In genomic region chr20:63518946-63519764, GRCh38 we compare ENCODE assay signal across 8 cellular contexts. TPM values are rescaled to one million over a fixed set of nuclear protein-coding genes. Genes with fewer than 3 reads are reported as not detected.
DNase-seq lines count a peak whose midpoint lies in the region; ATAC-seq, FAIRE-seq and TF ChIP-seq lines count a peak whose summit lies in the region.

No MANE protein-coding gene starts in this region.

- H3K27ac ChIP-seq in GM23248 (no peak overlapping the region), right atrium auricular region (peak overlapping the region; percentile 93), small intestine (ENCODE audit: low read depth in 1 of 2, low read length in 1 of 2) (no peak overlapping the region)

- H3K4me2 ChIP-seq in GM23248 (ENCODE audit: unreplicated experiment): peak overlapping the region; percentile 79

- peak overlapping the region; percentile 95 for H3K9ac ChIP-seq in GM23248

- 48 to 58% methylated on average over 28 to 41 of the region's 41 CpGs for WGBS in GM23248 (ENCODE audit: low coverage in 1 of 2, low lambda C conversion rate in 2 of 2, missing lambda C conversion rate in 2 of 2), 2 experiments
- WGBS in small intestine, 3 donors: 48 to 61% (median 54%) methylated on average over 39 to 41 of the region's 41 CpGs

- peak overlapping the region; percentile 73 for H3K4me3 Mint-ChIP-seq in activated CD4-positive, alpha-beta memory T cell treated with anti-CD3 and anti-CD28 coated beads, Interleukin-2, amount 10 ng/mL, durations not matched to agents 7 days and 5 days

- intact Hi-C loops in sciatic nerve (cut with DNase I): no loop called here

- H3K4me3 ChIP-seq in GM23248: peak overlapping the region; percentile 83
- H3K4me3 ChIP-seq in right atrium auricular region: peak overlapping the region; percentile 78 to 87
- peak overlapping the region in 1 of 2 donors; percentile 69 for H3K4me3 ChIP-seq in small intestine (ENCODE audit: low read depth in 1 of 2, low read length in 2 of 2)

- H3K27me3 ChIP-seq in GM23248 (replicated peaks; ENCODE audit: insufficient read depth) (no peaks in the 10 kb centered on the region), right atrium auricular region (no peaks in the 10 kb centered on the region), small intestine (ENCODE audit: control insufficient read depth in 2 of 2, insufficient read depth in 2 of 2, low read length in 2 of 2) (no peaks in the 10 kb centered on the region)

- peak overlapping the region; percentile 58 for H3K27ac Mint-ChIP-seq in activated CD4-positive, alpha-beta memory T cell treated with anti-CD3 and anti-CD28 coated beads, Interleukin-2, amount 10 ng/mL, durations not matched to agents 7 days and 5 days

- H3K4me1 Mint-ChIP-seq in activated CD4-positive, alpha-beta memory T cell treated with anti-CD3 and anti-CD28 coated beads, Interleukin-2, amount 10 ng/mL, durations not matched to agents 7 days and 5 days: peaks cover 7% of the 10 kb centered on the region

- TF ChIP-seq POLR2A in H54 (IDR thresholded peaks at IDR 0.05; ENCODE audit: low read depth, low read length): no peak

- ATAC-seq in sciatic nerve: peak; percentile 2
- no peak for ATAC-seq in HG03469 (IDR thresholded peaks at IDR 0.05; ENCODE audit: unreplicated experiment)

- peaks cover 19% of the 10 kb centered on the region for H3K27me3 Mint-ChIP-seq in activated CD4-positive, alpha-beta memory T cell treated with anti-CD3 and anti-CD28 coated beads, Interleukin-2, amount 10 ng/mL, durations not matched to agents 7 days and 5 days

- peaks cover 6% of the 10 kb centered on the region for H3K9me3 Mint-ChIP-seq in activated CD4-positive, alpha-beta memory T cell treated with anti-CD3 and anti-CD28 coated beads, Interleukin-2, amount 10 ng/mL, durations not matched to agents 7 days and 5 days

- H3K9me2 ChIP-seq in GM23248 (ENCODE audit: insufficient read depth): no peaks in the 10 kb centered on the region

- peaks cover 8% of the 10 kb centered on the region for H3K79me2 ChIP-seq in GM23248 (ENCODE audit: insufficient read depth)

- CTCF ChIA-PET in activated CD4-positive, alpha-beta memory T cell treated with anti-CD3 and anti-CD28 coated beads, Interleukin-2, amount 10 ng/mL, durations not matched to agents 7 days and 5 days (lab: Charles Lee): interaction anchor here (1.2 to 2.8 kb wide), 2 partner anchors 19 to 22 kb away, joined by 4 to 13 read pairs; partner anchors contain the start of gene PTK6

- H4K20me1 ChIP-seq in GM23248 (ENCODE audit: insufficient read depth): peaks cover 4% of the 10 kb centered on the region; the same call in 1 of the 2 replicates

- H3K36me3 ChIP-seq in GM23248 (ENCODE audit: low read depth): 0 out of 2 replicates have a peak, but pooled peaks cover 4% of the 10 kb centered on the region
- no peaks in the 10 kb centered on the region for H3K36me3 ChIP-seq in right atrium auricular region
- H3K36me3 ChIP-seq in small intestine (ENCODE audit: control insufficient read depth in 2 of 2, insufficient read depth in 2 of 2, low read length in 2 of 2): no peaks in the 10 kb centered on the region

- H3K36me3 Mint-ChIP-seq in activated CD4-positive, alpha-beta memory T cell treated with anti-CD3 and anti-CD28 coated beads, Interleukin-2, amount 10 ng/mL, durations not matched to agents 7 days and 5 days (ENCODE audit: low read depth): peaks cover 26% of the 10 kb centered on the region

- peak overlapping the region; percentile 85 for H2AFZ ChIP-seq in GM23248

- H3K9me3 ChIP-seq in GM23248 (ENCODE audit: low read depth) (no peaks in the 10 kb centered on the region), right atrium auricular region (no peaks in the 10 kb centered on the region), small intestine (ENCODE audit: control insufficient read depth, low read depth) (no peaks in the 10 kb centered on the region)

- POLR2A ChIA-PET in activated CD4-positive, alpha-beta memory T cell treated with anti-CD3 and anti-CD28 coated beads, Interleukin-2, amount 10 ng/mL, durations not matched to agents 7 days and 5 days (lab: Charles Lee): interaction anchor here (2.7 kb wide), 1 partner anchor 11 kb away, joined by 8 read pairs; no protein-coding TSS in a partner anchor

- in situ Hi-C loops in GM23248 (cut with MboI): no loop called here

- FAIRE-seq in H54 (lab: Jason Lieb, UNC): no peak
- FAIRE-seq in small intestine (lab: Jason Lieb, UNC): no peak

- no peak for TF ChIP-seq CTCF in right atrium auricular region (IDR thresholded peaks at IDR 0.05)

- H3K4me1 ChIP-seq in GM23248 (ENCODE audit: insufficient read depth) (0 out of 2 replicates have a peak, but pooled peaks cover 2% of the 10 kb centered on the region), right atrium auricular region (peaks cover 0 to 33% of the 10 kb centered on the region in 2 donors), small intestine (ENCODE audit: control insufficient read depth in 2 of 2, insufficient read depth in 1 of 2, low read depth in 1 of 2, low read length in 1 of 2) (peaks cover 0 to 4% of the 10 kb centered on the region in 2 donors)

- no peak for DNase-seq in GM23248
- DNase-seq in activated CD4-positive, alpha-beta memory T cell treated with anti-CD3 and anti-CD28 coated beads, Interleukin-2, amount 10 ng/mL, durations not matched to agents 7 days and 5 days: no peak
- no peak for DNase-seq in right atrium auricular region (ENCODE audit: low spot score)
- peak; percentile 66 for DNase-seq in sciatic nerve (ENCODE audit: low spot score)
- DNase-seq in H54 (ENCODE audit: insufficient read length, low spot score): no peak
- no peak for DNase-seq in NCI-H774 (lab: John Stamatoyannopoulos, UW)
- DNase-seq in small intestine: no peak

- peaks cover 7% of the 10 kb centered on the region; the same call in 1 of the 2 replicates for H3F3A ChIP-seq in GM23248 (ENCODE audit: insufficient read depth)

RNA-seq across cellular contexts. Expression of gene PPDPF, which starts 1.4 kb away (rescaled TPM):
- 132 and 236 TPM in 2 replicates for total RNA-seq in GM23248 (2014; rRNA removed; shearing (Covaris generic))
- polyA plus RNA-seq in GM23248 (2016; fragmentation: Nextera tagmentation; extraction: Ambion mirVana) (170 and 171 TPM in 2 replicates), small intestine (100 to 1,000 TPM; 287 to 356 (median 302) TPM)
- 100 to 1,000 TPM; 228 to 232 TPM for total RNA-seq in activated CD4-positive, alpha-beta memory T cell treated with anti-CD3 and anti-CD28 coated beads, Interleukin-2, amount 10 ng/mL, durations not matched to agents 7 days and 5 days
- total RNA-seq in right atrium auricular region (100 to 1,000 TPM; 138 to 185 TPM), sciatic nerve (257 TPM)

RNA-seq across cellular contexts. Expression of gene PTK6, which starts 18.0 kb away (rescaled TPM):
- total RNA-seq in GM23248 (2014; rRNA removed; shearing (Covaris generic)): 0.13 TPM in 1 of 2 replicates, not detected in the other
- polyA plus RNA-seq in GM23248 (2016; fragmentation: Nextera tagmentation; extraction: Ambion mirVana): 0.06 TPM in 1 of 2 replicates, not detected in the other
- total RNA-seq in activated CD4-positive, alpha-beta memory T cell treated with anti-CD3 and anti-CD28 coated beads, Interleukin-2, amount 10 ng/mL, durations not matched to agents 7 days and 5 days: 1 to 10 TPM; 2.1 to 2.3 TPM
- total RNA-seq in right atrium auricular region: not detected
- total RNA-seq in sciatic nerve: 0.13 TPM
- 10 to 100 TPM; 12.3 to 87.0 (median 82.7) TPM for polyA plus RNA-seq in small intestine

RNA-seq across cellular contexts. Expression of gene EEF1A2, which starts 20.3 kb away (rescaled TPM):
- total RNA-seq in GM23248 (2014; rRNA removed; shearing (Covaris generic)): 0.43 TPM in 1 of 2 replicates, not detected in the other
- polyA plus RNA-seq in GM23248 (2016; fragmentation: Nextera tagmentation; extraction: Ambion mirVana): not detected in 2 replicates
- total RNA-seq in activated CD4-positive, alpha-beta memory T cell treated with anti-CD3 and anti-CD28 coated beads, Interleukin-2, amount 10 ng/mL, durations not matched to agents 7 days and 5 days: 1 to 10 TPM; 2.0 to 2.6 TPM
- total RNA-seq in right atrium auricular region: 100 to 1,000 TPM; 797 to 886 TPM
- total RNA-seq in sciatic nerve: 0.45 TPM
- 10 to 100 TPM in 2 of 3 donors, 1 to 10 TPM in 1; 3.8 to 18.6 (median 15.7) TPM for polyA plus RNA-seq in small intestine

RNA-seq across cellular contexts. Expression of gene SRMS, which starts 28.4 kb away (rescaled TPM):
- total RNA-seq in GM23248 (2014; rRNA removed; shearing (Covaris generic)): not detected in 2 replicates
- not detected in 2 replicates for polyA plus RNA-seq in GM23248 (2016; fragmentation: Nextera tagmentation; extraction: Ambion mirVana)
- not detected for total RNA-seq in activated CD4-positive, alpha-beta memory T cell treated with anti-CD3 and anti-CD28 coated beads, Interleukin-2, amount 10 ng/mL, durations not matched to agents 7 days and 5 days
- total RNA-seq in right atrium auricular region: not detected
- not detected for total RNA-seq in sciatic nerve
- not detected for polyA plus RNA-seq in small intestine

RNA-seq across cellular contexts. Expression of gene FNDC11, which starts 34.8 kb away (rescaled TPM):
- 0.65 TPM in 1 of 2 replicates, not detected in the other for total RNA-seq in GM23248 (2014; rRNA removed; shearing (Covaris generic))
- polyA plus RNA-seq in GM23248 (2016; fragmentation: Nextera tagmentation; extraction: Ambion mirVana) (0.15 and 0.37 TPM in 2 replicates), small intestine (under 1 TPM in 1 of 3 donors, not detected in 2; 0.25 TPM)
- total RNA-seq in activated CD4-positive, alpha-beta memory T cell treated with anti-CD3 and anti-CD28 coated beads, Interleukin-2, amount 10 ng/mL, durations not matched to agents 7 days and 5 days: under 1 TPM; 0.20 to 0.30 TPM
- total RNA-seq in right atrium auricular region (not detected), sciatic nerve (0.94 TPM)

Comparison
In these comparisons a context has a peak if more than half of its experiments do, and no peak if none do; other contexts are left out.
1. H3K27ac ChIP-seq: peak in right atrium auricular region (2 of 2); none in GM23248 (single experiment) and small intestine (0 of 2).
2. RNA of gene EEF1A2, which starts 20.3 kb away (total RNA-seq): 797 to 886 TPM in right atrium auricular region; 2.0 to 2.6 TPM in activated CD4-positive, alpha-beta memory T cell treated with anti-CD3 and anti-CD28 coated beads, Interleukin-2, amount 10 ng/mL, durations not matched to agents 7 days and 5 days, 0.45 TPM in sciatic nerve (single experiment) and 0.43 TPM in GM23248; every median in the first group is over 100 times any median in the second.